ENCODE assay signal across 2 cellular contexts in genomic region chr17:53749178-53749577, GRCh38.
TF ChIP-seq lines count a peak whose summit lies in the region.

No MANE protein-coding gene starts in this region.

TF ChIP-seq in SK-N-SH, 30 proteins besides CTCF, POLR2A, EP300 and RAD21 (continued from another document):
- TF ChIP-seq, protein P1, sequence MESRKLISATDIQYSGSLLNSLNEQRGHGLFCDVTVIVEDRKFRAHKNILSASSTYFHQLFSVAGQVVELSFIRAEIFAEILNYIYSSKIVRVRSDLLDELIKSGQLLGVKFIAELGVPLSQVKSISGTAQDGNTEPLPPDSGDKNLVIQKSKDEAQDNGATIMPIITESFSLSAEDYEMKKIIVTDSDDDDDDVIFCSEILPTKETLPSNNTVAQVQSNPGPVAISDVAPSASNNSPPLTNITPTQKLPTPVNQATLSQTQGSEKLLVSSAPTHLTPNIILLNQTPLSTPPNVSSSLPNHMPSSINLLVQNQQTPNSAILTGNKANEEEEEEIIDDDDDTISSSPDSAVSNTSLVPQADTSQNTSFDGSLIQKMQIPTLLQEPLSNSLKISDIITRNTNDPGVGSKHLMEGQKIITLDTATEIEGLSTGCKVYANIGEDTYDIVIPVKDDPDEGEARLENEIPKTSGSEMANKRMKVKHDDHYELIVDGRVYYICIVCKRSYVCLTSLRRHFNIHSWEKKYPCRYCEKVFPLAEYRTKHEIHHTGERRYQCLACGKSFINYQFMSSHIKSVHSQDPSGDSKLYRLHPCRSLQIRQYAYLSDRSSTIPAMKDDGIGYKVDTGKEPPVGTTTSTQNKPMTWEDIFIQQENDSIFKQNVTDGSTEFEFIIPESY (IDR thresholded peaks at IDR 0.05; ENCODE audit: borderline replicate concordance, low read depth), result no peak
- TF ChIP-seq RCOR1 (IDR thresholded peaks at IDR 0.05; ENCODE audit: low read length), result no peak
- no peak for TF ChIP-seq TAF1 (IDR thresholded peaks at IDR 0.05; ENCODE audit: borderline replicate concordance, low read depth, low read length)
- TF ChIP-seq SMC3 (IDR thresholded peaks at IDR 0.05; ENCODE audit: low read depth, low read length), result no peak
- TF ChIP-seq GATA2 (CRISPR knock-in tag; IDR thresholded peaks at IDR 0.05), result no peak
- no peak for TF ChIP-seq JUND (IDR thresholded peaks at IDR 0.05)
- TF ChIP-seq PBX3 (IDR thresholded peaks at IDR 0.05), result no peak
- TF ChIP-seq MAX (IDR thresholded peaks at IDR 0.05; ENCODE audit: low read depth), result no peak

TF ChIP-seq in SK-N-SH treated with all-trans-retinoic acid at 6 μM for 48 hours, 23 proteins besides CTCF, POLR2A, EP300 and RAD21 (continued from another document):
- TF ChIP-seq RARB (CRISPR knock-in tag; IDR thresholded peaks at IDR 0.05) (no peak), POU6F1 (CRISPR knock-in tag; IDR thresholded peaks at IDR 0.05; ENCODE audit: borderline replicate concordance, low read depth) (no peak), SNAI2 (CRISPR knock-in tag; IDR thresholded peaks at IDR 0.05) (no peak), TOX (CRISPR knock-in tag; IDR thresholded peaks at IDR 0.05; ENCODE audit: borderline replicate concordance) (no peak), GLIS3 (CRISPR knock-in tag; IDR thresholded peaks at IDR 0.05) (no peak), ZFP3 (CRISPR knock-in tag; IDR thresholded peaks at IDR 0.05) (no peak), ISL1 (CRISPR knock-in tag; IDR thresholded peaks at IDR 0.05) (no peak), ZC3H10 (CRISPR knock-in tag; IDR thresholded peaks at IDR 0.05) (no peak), OSR1 (CRISPR knock-in tag; IDR thresholded peaks at IDR 0.05) (no peak), ZNF8 (CRISPR knock-in tag; IDR thresholded peaks at IDR 0.05) (no peak), CSDC2 (CRISPR knock-in tag; IDR thresholded peaks at IDR 0.05) (no peak)
- TF ChIP-seq, protein P2, sequence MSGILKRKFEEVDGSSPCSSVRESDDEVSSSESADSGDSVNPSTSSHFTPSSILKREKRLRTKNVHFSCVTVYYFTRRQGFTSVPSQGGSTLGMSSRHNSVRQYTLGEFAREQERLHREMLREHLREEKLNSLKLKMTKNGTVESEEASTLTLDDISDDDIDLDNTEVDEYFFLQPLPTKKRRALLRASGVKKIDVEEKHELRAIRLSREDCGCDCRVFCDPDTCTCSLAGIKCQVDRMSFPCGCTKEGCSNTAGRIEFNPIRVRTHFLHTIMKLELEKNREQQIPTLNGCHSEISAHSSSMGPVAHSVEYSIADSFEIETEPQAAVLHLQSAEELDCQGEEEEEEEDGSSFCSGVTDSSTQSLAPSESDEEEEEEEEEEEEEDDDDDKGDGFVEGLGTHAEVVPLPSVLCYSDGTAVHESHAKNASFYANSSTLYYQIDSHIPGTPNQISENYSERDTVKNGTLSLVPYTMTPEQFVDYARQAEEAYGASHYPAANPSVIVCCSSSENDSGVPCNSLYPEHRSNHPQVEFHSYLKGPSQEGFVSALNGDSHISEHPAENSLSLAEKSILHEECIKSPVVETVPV (CRISPR knock-in tag; IDR thresholded peaks at IDR 0.05), result no peak
- TF ChIP-seq, protein P3, sequence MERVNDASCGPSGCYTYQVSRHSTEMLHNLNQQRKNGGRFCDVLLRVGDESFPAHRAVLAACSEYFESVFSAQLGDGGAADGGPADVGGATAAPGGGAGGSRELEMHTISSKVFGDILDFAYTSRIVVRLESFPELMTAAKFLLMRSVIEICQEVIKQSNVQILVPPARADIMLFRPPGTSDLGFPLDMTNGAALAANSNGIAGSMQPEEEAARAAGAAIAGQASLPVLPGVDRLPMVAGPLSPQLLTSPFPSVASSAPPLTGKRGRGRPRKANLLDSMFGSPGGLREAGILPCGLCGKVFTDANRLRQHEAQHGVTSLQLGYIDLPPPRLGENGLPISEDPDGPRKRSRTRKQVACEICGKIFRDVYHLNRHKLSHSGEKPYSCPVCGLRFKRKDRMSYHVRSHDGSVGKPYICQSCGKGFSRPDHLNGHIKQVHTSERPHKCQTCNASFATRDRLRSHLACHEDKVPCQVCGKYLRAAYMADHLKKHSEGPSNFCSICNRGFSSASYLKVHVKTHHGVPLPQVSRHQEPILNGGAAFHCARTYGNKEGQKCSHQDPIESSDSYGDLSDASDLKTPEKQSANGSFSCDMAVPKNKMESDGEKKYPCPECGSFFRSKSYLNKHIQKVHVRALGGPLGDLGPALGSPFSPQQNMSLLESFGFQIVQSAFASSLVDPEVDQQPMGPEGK (CRISPR knock-in tag; IDR thresholded peaks at IDR 0.05; ENCODE audit: borderline replicate concordance), result no peak
TF ChIP-seq in SK-N-SH treated with all-trans-retinoic acid at 6 μM for 48 hours: peak in this region for 0.
